3 cellular contexts compared by ENCODE assay signal in the genomic region with DNA sequence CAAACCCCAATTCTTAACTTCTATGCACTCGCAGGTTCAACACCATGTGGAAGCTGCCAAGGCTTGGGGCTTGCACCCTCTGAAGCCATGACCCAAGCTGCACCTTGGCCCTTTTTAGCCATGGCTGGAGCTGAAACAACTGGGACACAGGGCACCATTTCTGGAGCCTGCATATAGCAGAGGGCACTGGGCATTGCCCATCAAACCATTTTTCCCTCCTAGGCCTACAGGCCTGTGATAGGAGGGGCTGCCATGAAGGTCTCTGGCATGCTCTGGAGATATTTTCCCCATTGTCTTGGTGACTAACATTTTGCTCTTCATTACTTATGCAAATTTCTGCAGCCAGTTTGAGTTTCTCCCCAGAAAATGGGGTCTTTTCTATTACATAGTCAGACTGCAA.
"Had no signal": no experiment of that assay in that cellular context is flagged by ENCODE, and none has a peak within 500 bp of the region (broad histone marks: within the 10 kb centered on the region; RNA-seq: fewer than 3 reads in every experiment).

No MANE protein-coding gene starts in this region.

- DNase-seq: GDM1, GF-D8 had no signal

- H3K4me3 ChIP-seq: GM12878 had no signal
